In genomic region chr9:102237520-102237919, GRCh38 we compare ENCODE assay signal across 21 cellular contexts.
"Had no signal": no experiment of that assay in that cellular context is flagged by ENCODE, and none has a peak within 500 bp of the region (broad histone marks: within the 10 kb centered on the region; RNA-seq: fewer than 3 reads in every experiment).

No MANE protein-coding gene starts in this region.

- H3K27ac ChIP-seq: cardiac muscle cell, esophagus muscularis mucosa, gastroesophageal sphincter, heart left ventricle, ovary, sigmoid colon, testis, VCaP had no signal

- H3K9me3 ChIP-seq: esophagus muscularis mucosa, gastroesophageal sphincter, heart left ventricle, ovary, sigmoid colon, testis had no signal

- ATAC-seq: activated T-helper 17 cell treated with anti-CD3 and anti-CD28 coated beads, Interleukin-2, amount 50 U/mL, for 72 hours; gastroesophageal sphincter; heart left ventricle; naive thymus-derived CD4-positive, alpha-beta T cell; stimulated activated effector memory CD8-positive, alpha-beta T cell treated with anti-CD3 and anti-CD28 coated beads, Interleukin-12 subunit alpha, Interleukin-12 subunit beta, amount 100 ng/mL, for 72 hours had no signal

- DNase-seq: activated CD4-positive, CD25-positive, alpha-beta regulatory T cell treated with anti-CD3 and anti-CD28 coated beads, Interleukin-2, amount 50 U/mL, for 72 hours; activated naive CD4-positive, alpha-beta T cell; activated naive CD8-positive, alpha-beta T cell treated with anti-CD3 and anti-CD28 coated beads for 36 hours; amygdala; dermis blood vessel endothelial cell; effector memory CD4-positive, alpha-beta T cell; heart left ventricle; kidney glomerular epithelial cell; mesenchymal stem cell; naive thymus-derived CD4-positive, alpha-beta T cell; ovary; sigmoid colon; stimulated activated CD4-positive, alpha-beta T cell treated with anti-CD3 and anti-CD28 coated beads, Interleukin-4, amount 100 ng/mL, for 24 hours; testis had no signal

- H3K4me1 ChIP-seq: esophagus muscularis mucosa, gastroesophageal sphincter, heart left ventricle, sigmoid colon, testis had no signal

- H3K4me3 ChIP-seq: cardiac muscle cell, esophagus muscularis mucosa, gastroesophageal sphincter, heart left ventricle, ovary, sigmoid colon, testis had no signal

- H3K36me3 ChIP-seq: cardiac muscle cell, esophagus muscularis mucosa, gastroesophageal sphincter, heart left ventricle, ovary, sigmoid colon had no signal

- FAIRE-seq: endothelial cell of umbilical vein had no signal

- H3K27me3 ChIP-seq: cardiac muscle cell, esophagus muscularis mucosa, gastroesophageal sphincter, heart left ventricle, ovary, sigmoid colon, testis had no signal
